21 cellular contexts compared by ENCODE assay signal in the genomic region with DNA sequence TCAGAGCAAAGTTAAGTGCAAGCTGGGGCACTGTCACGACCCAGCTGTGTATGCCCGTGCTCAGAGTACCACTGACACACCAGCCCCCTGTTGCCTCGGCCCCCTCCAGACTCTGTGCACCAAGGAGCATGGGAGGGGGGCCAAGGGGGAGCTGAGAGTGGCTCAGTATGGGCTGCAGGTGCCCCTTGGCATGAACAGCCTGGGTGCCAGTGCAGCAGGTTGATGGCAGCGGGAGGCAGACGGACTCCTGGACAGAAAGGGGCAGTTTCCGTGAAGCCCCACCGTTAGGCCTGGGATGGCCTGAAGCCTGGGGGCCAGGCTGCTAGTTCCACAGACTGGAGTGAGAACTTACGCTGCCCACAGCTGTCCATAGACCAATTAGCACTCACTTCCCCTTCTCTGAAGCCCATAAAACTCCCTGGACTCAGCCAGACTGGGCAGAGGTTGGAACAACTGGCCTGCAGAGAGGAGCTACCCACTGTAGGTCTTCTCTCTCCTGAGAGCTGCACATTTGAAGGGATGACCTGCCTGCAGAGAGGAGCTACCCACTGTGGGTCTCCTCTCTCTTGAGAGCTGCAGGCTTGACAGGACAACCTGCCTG.
"Had no signal": no experiment of that assay in that cellular context is flagged by ENCODE, and none has a peak within 500 bp of the region (broad histone marks: within the 10 kb centered on the region; RNA-seq: fewer than 3 reads in every experiment).

No MANE protein-coding gene starts in this region.

- H3K27me3 Mint-ChIP-seq: activated naive CD8-positive, alpha-beta T cell treated with anti-CD3 and anti-CD28 coated beads, Interleukin-2, amount 50 U/mL, for 24 hours had no signal

- H3K27ac ChIP-seq: brain microvascular endothelial cell, colonic mucosa had no signal

- H3K9me3 ChIP-seq: colonic mucosa, heart right ventricle, thoracic aorta had no signal

- H3K27me3 ChIP-seq: brain microvascular endothelial cell, colonic mucosa, heart right ventricle had no signal

- H3K36me3 Mint-ChIP-seq: activated naive CD4-positive, alpha-beta T cell treated with anti-CD3 and anti-CD28 coated beads, Interleukin-2, amount 10 ng/mL, durations not matched to agents 7 days and 5 days had no signal

- H3K4me3 ChIP-seq: colonic mucosa, heart right ventricle, thoracic aorta had no signal

- DNase-seq: activated CD4-positive, alpha-beta T cell treated with anti-CD3 and anti-CD28 coated beads, Interleukin-2, amount 50 U/mL, for 1 hour; activated CD8-positive, alpha-beta memory T cell treated with anti-CD3 and anti-CD28 coated beads, Interleukin-2, amount 50 U/mL, for 48 hours; activated effector memory CD4-positive, alpha-beta T cell treated with Interleukin-2 at 50 U/mL for 16 hours; activated naive CD4-positive, alpha-beta T cell treated with anti-CD3 and anti-CD28 coated beads, Interleukin-2, amount 10 ng/mL, durations not matched to agents 7 days and 5 days; activated naive CD8-positive, alpha-beta T cell treated with anti-CD3 and anti-CD28 coated beads, Interleukin-2, amount 50 U/mL, for 24 hours; activated T-cell treated with anti-CD3 and anti-CD28 coated beads, Interleukin-2, amount 50 U/mL, for 48 hours; aorta; brain microvascular endothelial cell; central memory CD4-positive, alpha-beta T cell; colonic mucosa; erythroblast; heart right ventricle; nephron progenitor cell; occipital lobe; posterior cingulate gyrus; stimulated activated CD4-positive, alpha-beta T cell treated with anti-CD3 and anti-CD28 coated beads, Interleukin-2, amount 100 ng/mL, for 24 hours; T1000 had no signal

- H3K4me1 Mint-ChIP-seq: nephron progenitor cell had no signal

- H3K27ac Mint-ChIP-seq: activated naive CD4-positive, alpha-beta T cell treated with anti-CD3 and anti-CD28 coated beads, Interleukin-2, amount 10 ng/mL, durations not matched to agents 7 days and 5 days; activated naive CD8-positive, alpha-beta T cell treated with anti-CD3 and anti-CD28 coated beads, Interleukin-2, amount 50 U/mL, for 24 hours; nephron progenitor cell had no signal

- H3K36me3 ChIP-seq: brain microvascular endothelial cell, colonic mucosa, heart right ventricle, thoracic aorta had no signal

- H3K4me3 Mint-ChIP-seq: activated naive CD4-positive, alpha-beta T cell treated with anti-CD3 and anti-CD28 coated beads, Interleukin-2, amount 10 ng/mL, durations not matched to agents 7 days and 5 days; activated naive CD8-positive, alpha-beta T cell treated with anti-CD3 and anti-CD28 coated beads, Interleukin-2, amount 50 U/mL, for 24 hours; nephron progenitor cell had no signal

- H3K4me1 ChIP-seq: colonic mucosa had no signal

- ATAC-seq: activated CD4-positive, CD25-positive, alpha-beta regulatory T cell treated with anti-CD3 and anti-CD28 coated beads, Interleukin-2, amount 50 U/mL, for 24 hours; activated naive CD8-positive, alpha-beta T cell treated with anti-CD3 and anti-CD28 coated beads, Interleukin-2, amount 50 U/mL, for 24 hours had no signal

- FAIRE-seq: endometrium, frontal cortex had no signal

- H3K9me3 Mint-ChIP-seq: activated naive CD4-positive, alpha-beta T cell treated with anti-CD3 and anti-CD28 coated beads, Interleukin-2, amount 10 ng/mL, durations not matched to agents 7 days and 5 days; activated naive CD8-positive, alpha-beta T cell treated with anti-CD3 and anti-CD28 coated beads, Interleukin-2, amount 50 U/mL, for 24 hours; nephron progenitor cell had no signal
